Comparison of ENCODE assay signal across 8 cellular contexts in genomic region chr18:76450452-76450851, GRCh38. TPM values are rescaled to one million over a fixed set of nuclear protein-coding genes. Genes with fewer than 3 reads are reported as not detected.
DNase-seq lines count a peak whose midpoint lies in the region; ATAC-seq, FAIRE-seq and TF ChIP-seq lines count a peak whose summit lies in the region.

No MANE protein-coding gene starts in this region.

- H3K9me3 Mint-ChIP-seq in nephron, result no peaks in the 10 kb centered on the region

- peak overlapping the region; percentile 90 to 99 (median 96) for H3K27ac Mint-ChIP-seq in nephron

- dilution Hi-C loops in endothelial cell of umbilical vein (cut with MboI; ENCODE audit: extremely low pct_ligation_motif_present, low sequenced_read_pairs), result no loop called here

- H3F3A ChIP-seq in PC-3 (ENCODE audit: low read length, unreplicated experiment), result no peaks in the 10 kb centered on the region

- peaks cover 98% of the 10 kb centered on the region for H3K4me1 Mint-ChIP-seq in nephron

- H3K79me2 ChIP-seq in PC-3 (ENCODE audit: low read length) (no peaks in the 10 kb centered on the region), endothelial cell of umbilical vein (ENCODE audit: control insufficient read depth, insufficient read depth, low read length) (peaks cover 8% of the 10 kb centered on the region)

- H3K27me3 Mint-ChIP-seq in nephron (ENCODE audit: low read depth), result no peaks in the 10 kb centered on the region

- H3K27ac ChIP-seq in PC-3 (ENCODE audit: low read length), result peak overlapping the region; percentile 26; the same call in 1 of the 2 replicates
- peak overlapping the region; percentile 94 for H3K27ac ChIP-seq in endothelial cell of umbilical vein (ENCODE audit: insufficient read depth, low read depth, low read length)

- no peak for TF ChIP-seq POLR2A in endothelial cell of umbilical vein (IDR thresholded peaks at IDR 0.05; ENCODE audit: low read depth, low read length)

- intact Hi-C loops in PC-3 (cut with micrococcal nuclease), result loop anchor here (5.0 kb wide), 1 partner anchor 42 kb away; no protein-coding TSS in a partner anchor
- intact Hi-C loops in endothelial cell of umbilical vein (cut with micrococcal nuclease), result loop anchor here (1.0 to 5.0 kb wide), 2 partner anchors 247 to 372 kb away; partner anchors contain the start of gene ZNF236

- TF ChIP-seq CTCF in BE2C (IDR thresholded peaks at IDR 0.05; ENCODE audit: low read depth, low read length) (no peak), PC-3 (conservative IDR thresholded peaks at IDR 0.05; ENCODE audit: low read depth, low read length) (no peak), endothelial cell of umbilical vein (IDR thresholded peaks at IDR 0.05; ENCODE audit: extremely low read depth in 1 of 2, insufficient read depth in 1 of 2, low read depth in 1 of 2, low read length in 2 of 2) (no peak), nephron (IDR thresholded peaks at IDR 0.05; ENCODE audit: unreplicated experiment in 3 of 3) (no peak)

- peaks cover 4% of the 10 kb centered on the region for H3K36me3 Mint-ChIP-seq in nephron (ENCODE audit: low read depth)

- DNase-seq in BE2C (no peak), PC-3 (peak; percentile 4), endothelial cell of umbilical vein (ENCODE audit: low read depth, low spot score) (no peak), NCI-H510A treated with DMSO at 0.1 percent for 48 hours (lab: John Stamatoyannopoulos, UW) (no peak), NAMALWA (ENCODE audit: low spot score) (no peak), DMS79 (lab: John Stamatoyannopoulos, UW) (no peak)

- FAIRE-seq in endothelial cell of umbilical vein (lab: Jason Lieb, UNC), result no peak

- peak overlapping the region; percentile 65 for H3K9ac ChIP-seq in PC-3 (ENCODE audit: low read length)
- peak overlapping the region; percentile 95 for H3K9ac ChIP-seq in endothelial cell of umbilical vein (replicated peaks; ENCODE audit: extremely low read depth, insufficient read depth, low read length)

- H3K4me1 ChIP-seq in BE2C (peaks cover 8% of the 10 kb centered on the region; the same call in 1 of the 2 replicates), PC-3 (ENCODE audit: insufficient read depth, low read length) (peaks cover 7% of the 10 kb centered on the region), endothelial cell of umbilical vein (ENCODE audit: control insufficient read depth, extremely low read depth, insufficient read depth, low read length) (peaks cover 23% of the 10 kb centered on the region)

- peak overlapping the region; percentile 82 for H3K4me2 ChIP-seq in PC-3 (ENCODE audit: low read length)
- peak overlapping the region; percentile 99 for H3K4me2 ChIP-seq in endothelial cell of umbilical vein (ENCODE audit: insufficient read depth, low read length)

- H4K20me1 ChIP-seq in PC-3 (ENCODE audit: low read length) (no peaks in the 10 kb centered on the region), endothelial cell of umbilical vein (replicated peaks; ENCODE audit: control insufficient read depth, extremely low read depth, insufficient read depth, low read length) (no peaks in the 10 kb centered on the region)

- no peaks in the 10 kb centered on the region for H3K9me2 ChIP-seq in PC-3 (replicated peaks; ENCODE audit: low read length)

- H2AFZ ChIP-seq in PC-3 (ENCODE audit: low read length), result peak overlapping the region; percentile 86
- H2AFZ ChIP-seq in endothelial cell of umbilical vein (ENCODE audit: low read depth, low read length), result peak overlapping the region; percentile 92

- H3K9me3 ChIP-seq in BE2C (no peaks in the 10 kb centered on the region), PC-3 (ENCODE audit: low read length) (no peaks in the 10 kb centered on the region), endothelial cell of umbilical vein (replicated peaks; ENCODE audit: control insufficient read depth, insufficient read depth, low read length) (no peaks in the 10 kb centered on the region)

- H3K9me1 ChIP-seq in endothelial cell of umbilical vein (replicated peaks; ENCODE audit: control insufficient read depth, extremely low read depth, insufficient read depth, low read length), result no peaks in the 10 kb centered on the region

- POLR2A ChIA-PET in PC-3 (lab: Charles Lee; ENCODE audit: unreplicated experiment) (no interaction called here), endothelial cell of umbilical vein (lab: Charles Lee) (interaction anchor here (1.6 kb wide), 1 partner anchor 43 kb away, joined by 3 read pairs; no protein-coding TSS in a partner anchor)

- no TSS peak for BruUV-seq in PC-3 (replicated peaks; lab: Mats Ljungman, UMichigan)
- TSS peak; percentile 87 for BruUV-seq in endothelial cell of umbilical vein (replicated peaks; lab: Mats Ljungman, UMichigan)

- ATAC-seq in PC-3, result peak; percentile 16; the same call in 1 of the 2 replicates
- ATAC-seq in HG02642 (IDR thresholded peaks at IDR 0.05; ENCODE audit: poor library complexity, unreplicated experiment), result no peak

- H3K36me3 ChIP-seq in BE2C, result no peaks in the 10 kb centered on the region
- no peaks in the 10 kb centered on the region for H3K36me3 ChIP-seq in PC-3 (ENCODE audit: low read depth, low read length)
- no peaks in the 10 kb centered on the region for H3K36me3 ChIP-seq in endothelial cell of umbilical vein (ENCODE audit: control insufficient read depth in 2 of 2, extremely low read depth in 1 of 2, insufficient read depth in 2 of 2, low read length in 2 of 2)

- CTCF ChIA-PET in PC-3 (lab: Charles Lee), result no interaction called here
- CTCF ChIA-PET in endothelial cell of umbilical vein (lab: Charles Lee), result interaction anchor here (0.6 to 1.7 kb wide), 5 partner anchors 28 to 297 kb away, joined by 3 to 8 read pairs (median 3); no protein-coding TSS in a partner anchor

- H3K27me3 ChIP-seq in BE2C, result no peaks in the 10 kb centered on the region
- H3K27me3 ChIP-seq in PC-3 (ENCODE audit: low read length), result peaks cover 54% of the 10 kb centered on the region
- H3K27me3 ChIP-seq in endothelial cell of umbilical vein (ENCODE audit: control insufficient read depth in 2 of 2, insufficient read depth in 2 of 2, low read length in 2 of 2), result peaks cover 0 to 1% of the 10 kb centered on the region in 2 experiments

- peak overlapping the region; percentile 78 to 85 (median 84) for H3K4me3 Mint-ChIP-seq in nephron

- H3K4me3 ChIP-seq in BE2C (ENCODE audit: low read depth, low read length), result peak overlapping the region; percentile 55
- H3K4me3 ChIP-seq in PC-3 (ENCODE audit: low read length), result peak overlapping the region; percentile 68
- H3K4me3 ChIP-seq in endothelial cell of umbilical vein (replicated peaks in 1 of 3; ENCODE audit: insufficient read depth in 1 of 3, low read depth in 1 of 3, low read length in 3 of 3), result peak overlapping the region; percentile 51 to 88 (median 56)

TF ChIP-seq in endothelial cell of umbilical vein, 7 proteins besides CTCF, POLR2A, EP300 and RAD21:
- TF ChIP-seq MYC (IDR thresholded peaks at IDR 0.05; ENCODE audit: low read depth, low read length), result no peak
- no peak for TF ChIP-seq MAX (IDR thresholded peaks at IDR 0.05; ENCODE audit: insufficient read depth, insufficient read length)
- no peak for TF ChIP-seq EZH2 (IDR thresholded peaks at IDR 0.05; ENCODE audit: borderline replicate concordance, low read depth, low read length, severe bottlenecking)
- TF ChIP-seq FOS (IDR thresholded peaks at IDR 0.05; ENCODE audit: borderline replicate concordance, insufficient read depth, low read length), result no peak
- no peak for TF ChIP-seq GATA2 (IDR thresholded peaks at IDR 0.05; ENCODE audit: insufficient read depth, insufficient read length, low read depth, low read length)
- TF ChIP-seq JUN (IDR thresholded peaks at IDR 0.05; ENCODE audit: borderline replicate concordance, insufficient read depth, insufficient read length, low read depth), result no peak

RNA-seq across cellular contexts. Expression of gene ZNF516, which starts 44.6 kb away (rescaled TPM):
- polyA plus RNA-seq in BE2C (2012; ENCODE audit: insufficient read depth, insufficient read length, low read depth), result 11.1 TPM
- total RNA-seq in PC-3 (2014; rRNA removed) (1.7 and 4.0 TPM in 2 replicates), endothelial cell of umbilical vein (19.1 and 20.9 TPM in 2 replicates)
- 3.6 TPM in 2 replicates for polyA plus RNA-seq in endothelial cell of umbilical vein
- polyA plus RNA-seq in endothelial cell of umbilical vein (2011; cell fraction: cytosol; rRNA removed), result 2.1 and 2.6 TPM in 2 replicates
- polyA plus RNA-seq in endothelial cell of umbilical vein (2011; cell fraction: nucleus; rRNA removed), result 11.6 and 13.1 TPM in 2 replicates
- polyA plus RNA-seq in endothelial cell of umbilical vein (2012), result 5.5 and 9.5 TPM in 2 replicates
- polyA minus RNA-seq in endothelial cell of umbilical vein, result 6.4 and 7.4 TPM in 2 replicates
- not detected for polyA minus RNA-seq in endothelial cell of umbilical vein (2011; cell fraction: cytosol; rRNA and poly(A)+ RNA removed)
- 8.9 and 11.2 TPM in 2 replicates for polyA minus RNA-seq in endothelial cell of umbilical vein (2011; cell fraction: nucleus; rRNA and poly(A)+ RNA removed)
